Comparison of ENCODE assay signal across 8 cellular contexts in the genomic region with DNA sequence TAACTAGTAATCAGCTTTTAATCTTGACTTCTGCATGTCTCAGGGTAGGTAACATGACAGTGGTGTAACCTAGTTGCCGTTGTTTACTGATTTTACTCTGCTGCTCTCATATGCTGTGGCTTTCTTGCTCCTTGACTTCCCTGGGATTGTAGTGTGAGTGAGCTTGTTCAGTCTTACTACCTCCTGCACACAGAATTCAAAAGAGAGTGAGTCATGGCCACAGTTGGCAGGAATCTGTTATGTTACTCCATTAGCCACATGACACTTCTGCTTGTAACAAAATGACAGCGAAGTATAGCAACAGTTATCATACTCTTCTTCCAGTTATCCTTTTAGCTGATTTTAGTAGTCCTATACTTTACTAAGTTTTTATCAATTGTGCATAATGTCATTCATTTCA. TPM values are rescaled to one million over a fixed set of nuclear protein-coding genes. Genes with fewer than 3 reads are reported as not detected.
DNase-seq lines count a peak whose midpoint lies in the region; ATAC-seq and TF ChIP-seq lines count a peak whose summit lies in the region.

No MANE protein-coding gene starts in this region.

- no peak overlapping the region for H3K4me3 ChIP-seq in right lobe of liver

- peak overlapping the region in 4 of 5 experiments; percentile 6 to 20 (median 11) for H3K4me3 Mint-ChIP-seq in brain
- no peak overlapping the region for H3K4me3 Mint-ChIP-seq in activated T-helper 2 cell treated with anti-CD3 and anti-CD28 coated beads, Interferon-gamma antibody, Interleukin-2, Interleukin-4, amounts not matched to agents 10 μg/mL and 5 μg/mL and 100 μg/mL, durations not matched to agents 14 hours and 24 hours and 36 hours (ENCODE audit: low read depth)

- peak; percentile 59 to 95 (median 68) for ATAC-seq in right lobe of liver
- no peak for ATAC-seq in GM19467 (IDR thresholded peaks at IDR 0.05; ENCODE audit: unreplicated experiment)

- DNase-seq in ACHN (peak; percentile 92), HS-5 (ENCODE audit: low read depth) (peak; percentile 85), right lobe of liver (no peak), SHP77 (lab: John Stamatoyannopoulos, UW) (no peak), NCI-H2171 treated with DMSO at 0.1 percent for 48 hours (lab: John Stamatoyannopoulos, UW) (no peak)
- DNase-seq in activated T-helper 2 cell treated with anti-CD3 and anti-CD28 coated beads, Interferon-gamma antibody, Interleukin-2, Interleukin-4, amounts not matched to agents 10 μg/mL and 5 μg/mL and 100 μg/mL, durations not matched to agents 14 hours and 24 hours and 36 hours (ENCODE audit: low spot score), result no peak

- H3K36me3 ChIP-seq in right lobe of liver, result no peaks in the 10 kb centered on the region

- intact Hi-C loops in right lobe of liver (cut with DNase I), result no loop called here
- intact Hi-C loops in activated T-helper 2 cell treated with anti-CD3 and anti-CD28 coated beads, Interferon-gamma antibody, Interleukin-2, Interleukin-4, amounts not matched to agents 10 μg/mL and 5 μg/mL and 100 μg/mL, durations not matched to agents 14 hours and 24 hours and 36 hours (cut with micrococcal nuclease), result no loop called here

- TF ChIP-seq CTCF in brain (conservative IDR thresholded peaks at IDR 0.05) (no peak), right lobe of liver (IDR thresholded peaks at IDR 0.05) (no peak)

- no peak for TF ChIP-seq POLR2A in right lobe of liver (IDR thresholded peaks at IDR 0.05)

- peaks cover 83% of the 10 kb centered on the region for H3K4me1 Mint-ChIP-seq in brain
- H3K4me1 Mint-ChIP-seq in activated T-helper 2 cell treated with anti-CD3 and anti-CD28 coated beads, Interferon-gamma antibody, Interleukin-2, Interleukin-4, amounts not matched to agents 10 μg/mL and 5 μg/mL and 100 μg/mL, durations not matched to agents 14 hours and 24 hours and 36 hours (ENCODE audit: low read depth), result peaks cover 55% of the 10 kb centered on the region

- peaks cover 26% of the 10 kb centered on the region for H3K36me3 Mint-ChIP-seq in brain
- H3K36me3 Mint-ChIP-seq in activated T-helper 2 cell treated with anti-CD3 and anti-CD28 coated beads, Interferon-gamma antibody, Interleukin-2, Interleukin-4, amounts not matched to agents 10 μg/mL and 5 μg/mL and 100 μg/mL, durations not matched to agents 14 hours and 24 hours and 36 hours (ENCODE audit: low read depth), result peaks cover 37% of the 10 kb centered on the region

- H3K27me3 Mint-ChIP-seq in brain, result peaks cover 4% of the 10 kb centered on the region
- no peaks in the 10 kb centered on the region for H3K27me3 Mint-ChIP-seq in activated T-helper 2 cell treated with anti-CD3 and anti-CD28 coated beads, Interferon-gamma antibody, Interleukin-2, Interleukin-4, amounts not matched to agents 10 μg/mL and 5 μg/mL and 100 μg/mL, durations not matched to agents 14 hours and 24 hours and 36 hours (ENCODE audit: low read depth)

- H3K27me3 ChIP-seq in right lobe of liver, result no peaks in the 10 kb centered on the region

- H3K9me3 ChIP-seq in right lobe of liver, result no peaks in the 10 kb centered on the region

- WGBS in right lobe of liver (ENCODE audit: insufficient coverage, low coverage, low lambda C conversion rate, missing lambda C conversion rate), result 34% methylated on average over 2 of the region's 2 CpGs

- in situ Hi-C loops in ACHN (cut with HindIII; ENCODE audit: low pct_ligation_motif_present, low pct_unique_long_range_greater_than_20kb, low sequenced_read_pairs), result no loop called here

- peak overlapping the region in 4 of 5 experiments; percentile 43 to 86 (median 80) for H3K27ac Mint-ChIP-seq in brain
- no peak overlapping the region for H3K27ac Mint-ChIP-seq in activated T-helper 2 cell treated with anti-CD3 and anti-CD28 coated beads, Interferon-gamma antibody, Interleukin-2, Interleukin-4, amounts not matched to agents 10 μg/mL and 5 μg/mL and 100 μg/mL, durations not matched to agents 14 hours and 24 hours and 36 hours

- peak overlapping the region in 1 of 3 donors; percentile 5 for H3K27ac ChIP-seq in right lobe of liver

- H3K9me3 Mint-ChIP-seq in brain, result no peaks in the 10 kb centered on the region
- no peaks in the 10 kb centered on the region for H3K9me3 Mint-ChIP-seq in activated T-helper 2 cell treated with anti-CD3 and anti-CD28 coated beads, Interferon-gamma antibody, Interleukin-2, Interleukin-4, amounts not matched to agents 10 μg/mL and 5 μg/mL and 100 μg/mL, durations not matched to agents 14 hours and 24 hours and 36 hours

- H3K4me1 ChIP-seq in right lobe of liver, result peaks cover 0 to 26% (median 10%) of the 10 kb centered on the region in 4 donors

RNA-seq across cellular contexts. Expression of a gene that starts 18.8 kb away (rescaled TPM):
- 10.1 TPM for polyA plus RNA-seq in brain (ENCODE audit: insufficient read depth, low read depth, low replicate concordance)
- total RNA-seq in right lobe of liver, result 10 to 100 TPM; 17.0 to 38.4 (median 23.1) TPM
- 47.3 and 50.3 TPM in 2 replicates for total RNA-seq in activated T-helper 2 cell treated with anti-CD3 and anti-CD28 coated beads, Interferon-gamma antibody, Interleukin-2, Interleukin-4, amounts not matched to agents 10 μg/mL and 5 μg/mL and 100 μg/mL, durations not matched to agents 14 hours and 24 hours and 36 hours

Comparison
In these comparisons a context has a peak if more than half of its experiments do, and no peak if none do; other contexts are left out.
1. DNase-seq: peak in ACHN (single experiment) and HS-5 (single experiment); none in right lobe of liver (0 of 3), activated T-helper 2 cell treated with anti-CD3 and anti-CD28 coated beads, Interferon-gamma antibody, Interleukin-2, Interleukin-4, amounts not matched to agents 10 μg/mL and 5 μg/mL and 100 μg/mL, durations not matched to agents 14 hours and 24 hours and 36 hours (single experiment), SHP77 (0 of 2) and NCI-H2171 treated with DMSO at 0.1 percent for 48 hours (single experiment).